ENCODE assay signal across 8 cellular contexts in the genomic region with DNA sequence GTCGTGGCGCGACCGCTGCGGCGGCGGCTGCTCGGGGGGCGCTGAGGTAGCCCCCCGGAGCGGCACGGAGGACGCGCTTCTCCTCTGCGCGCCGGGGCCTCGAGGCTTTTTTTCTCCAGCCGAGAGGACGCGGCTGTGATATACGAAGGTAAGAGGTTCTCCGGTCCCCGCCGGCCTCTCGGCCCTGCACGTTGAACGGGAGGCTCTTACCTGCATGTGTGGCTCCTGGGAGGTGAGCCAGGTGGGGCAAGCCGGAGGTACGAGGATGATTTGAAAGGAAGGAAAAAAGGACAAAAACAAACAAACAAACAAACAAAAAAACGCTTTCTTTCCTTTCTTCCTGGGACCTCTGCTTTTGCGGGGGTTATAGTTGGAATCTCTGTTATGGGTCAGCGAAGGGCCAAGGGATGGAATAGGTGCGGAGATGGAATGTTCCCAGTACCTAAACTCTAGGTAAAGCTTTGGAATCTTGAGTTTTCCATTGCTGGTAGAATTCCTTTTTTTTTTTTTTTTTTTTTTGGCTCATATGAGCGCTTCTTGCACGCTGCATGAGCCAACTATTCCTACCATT. TPM values are rescaled to one million over a fixed set of nuclear protein-coding genes. Genes with fewer than 3 reads are reported as not detected.
DNase-seq lines count a peak whose midpoint lies in the region; ATAC-seq and TF ChIP-seq lines count a peak whose summit lies in the region.

No MANE protein-coding gene starts in this region.

- peak overlapping the region; percentile 74 for H3K4me3 Mint-ChIP-seq in T-helper 2 cell treated with Interferon-gamma antibody and Interleukin-4, amounts not matched to agents 5 μg/mL and 100 μg/mL, for 36 hours

- peaks cover 4% of the 10 kb centered on the region for H4K20me1 ChIP-seq in osteoblast (ENCODE audit: insufficient read depth, low read length)

- H3K27me3 Mint-ChIP-seq in T-helper 2 cell treated with Interferon-gamma antibody and Interleukin-4, amounts not matched to agents 5 μg/mL and 100 μg/mL, for 36 hours (ENCODE audit: low read depth) = no peaks in the 10 kb centered on the region

- H3K4me3 ChIP-seq in ACC112 (ENCODE audit: low read depth, low read length) (peak overlapping the region; percentile 96), osteoblast (ENCODE audit: insufficient read depth, low read length) (peak overlapping the region; percentile 90)

- H3K9me3 Mint-ChIP-seq in T-helper 2 cell treated with Interferon-gamma antibody and Interleukin-4, amounts not matched to agents 5 μg/mL and 100 μg/mL, for 36 hours = no peaks in the 10 kb centered on the region

- no peaks in the 10 kb centered on the region for H3K9me3 ChIP-seq in osteoblast (ENCODE audit: low read depth, low read length)

- DNase-seq in T-helper 2 cell treated with Interferon-gamma antibody and Interleukin-4, amounts not matched to agents 5 μg/mL and 100 μg/mL, for 36 hours (ENCODE audit: low spot score) = no peak
- DNase-seq in osteoblast (ENCODE audit: insufficient read length, low spot score, missing footprints) = no peak
- no peak for DNase-seq in NCI-H187 (lab: John Stamatoyannopoulos, UW)
- DNase-seq in NCI-H1436 treated with DMSO at 0.1 percent for 48 hours (lab: John Stamatoyannopoulos, UW) = no peak

- H3K27ac ChIP-seq in ACC112 (ENCODE audit: low read depth, low read length) (no peak overlapping the region), osteoblast (ENCODE audit: low read depth, low read length) (peak overlapping the region; percentile 55)

- H3K79me2 ChIP-seq in ACC112 (ENCODE audit: control insufficient read depth, insufficient read depth, low read length, unreplicated experiment) (peaks cover 41% of the 10 kb centered on the region), osteoblast (ENCODE audit: insufficient read depth, low read length) (peaks cover 30% of the 10 kb centered on the region)

- no peak for TF ChIP-seq CTCF in osteoblast (IDR thresholded peaks at IDR 0.05; ENCODE audit: extremely low read depth, low read depth, low read length)

- H3K36me3 ChIP-seq in ACC112 (ENCODE audit: insufficient read depth, low read length) (no peaks in the 10 kb centered on the region), osteoblast (ENCODE audit: insufficient read depth, low read length) (no peaks in the 10 kb centered on the region)

- H3K4me2 ChIP-seq in osteoblast (ENCODE audit: insufficient read depth, low read length) = peak overlapping the region; percentile 93

- no peaks in the 10 kb centered on the region for H3K27me3 ChIP-seq in ACC112 (ENCODE audit: insufficient read depth, low read length)
- no peaks in the 10 kb centered on the region for H3K27me3 ChIP-seq in osteoblast (ENCODE audit: insufficient read depth, low read length)

- peaks cover 32% of the 10 kb centered on the region for H3K4me1 ChIP-seq in ACC112 (ENCODE audit: control insufficient read depth, insufficient read depth, low read length, unreplicated experiment)
- H3K4me1 ChIP-seq in osteoblast (ENCODE audit: insufficient read depth, low read length) = peaks cover 19% of the 10 kb centered on the region

- H3K4me1 Mint-ChIP-seq in T-helper 2 cell treated with Interferon-gamma antibody and Interleukin-4, amounts not matched to agents 5 μg/mL and 100 μg/mL, for 36 hours (ENCODE audit: low read depth) = peaks cover 37% of the 10 kb centered on the region

- peak overlapping the region; percentile 65 for H2AFZ ChIP-seq in ACC112 (ENCODE audit: low read length, unreplicated experiment)
- H2AFZ ChIP-seq in osteoblast (ENCODE audit: low read length) = peak overlapping the region; percentile 99

- ATAC-seq in GM18868 (IDR thresholded peaks at IDR 0.05; ENCODE audit: unreplicated experiment) (peak; percentile 16), HG03139 (IDR thresholded peaks at IDR 0.05; ENCODE audit: unreplicated experiment) (peak; percentile 16), esophagus mucosa (peak; percentile 6)

- H3K36me3 Mint-ChIP-seq in T-helper 2 cell treated with Interferon-gamma antibody and Interleukin-4, amounts not matched to agents 5 μg/mL and 100 μg/mL, for 36 hours (ENCODE audit: low read depth) = peaks cover 5% of the 10 kb centered on the region

- H3K27ac Mint-ChIP-seq in T-helper 2 cell treated with Interferon-gamma antibody and Interleukin-4, amounts not matched to agents 5 μg/mL and 100 μg/mL, for 36 hours = peak overlapping the region; percentile 12

RNA-seq across cellular contexts. Expression of gene PTPN4, which starts 0.6 kb away (rescaled TPM):
- 20.4 TPM for total RNA-seq in esophagus mucosa
- total RNA-seq in osteoblast = 19.5 and 24.8 TPM in 2 replicates
